8 cellular contexts compared by ENCODE assay signal in the genomic region with DNA sequence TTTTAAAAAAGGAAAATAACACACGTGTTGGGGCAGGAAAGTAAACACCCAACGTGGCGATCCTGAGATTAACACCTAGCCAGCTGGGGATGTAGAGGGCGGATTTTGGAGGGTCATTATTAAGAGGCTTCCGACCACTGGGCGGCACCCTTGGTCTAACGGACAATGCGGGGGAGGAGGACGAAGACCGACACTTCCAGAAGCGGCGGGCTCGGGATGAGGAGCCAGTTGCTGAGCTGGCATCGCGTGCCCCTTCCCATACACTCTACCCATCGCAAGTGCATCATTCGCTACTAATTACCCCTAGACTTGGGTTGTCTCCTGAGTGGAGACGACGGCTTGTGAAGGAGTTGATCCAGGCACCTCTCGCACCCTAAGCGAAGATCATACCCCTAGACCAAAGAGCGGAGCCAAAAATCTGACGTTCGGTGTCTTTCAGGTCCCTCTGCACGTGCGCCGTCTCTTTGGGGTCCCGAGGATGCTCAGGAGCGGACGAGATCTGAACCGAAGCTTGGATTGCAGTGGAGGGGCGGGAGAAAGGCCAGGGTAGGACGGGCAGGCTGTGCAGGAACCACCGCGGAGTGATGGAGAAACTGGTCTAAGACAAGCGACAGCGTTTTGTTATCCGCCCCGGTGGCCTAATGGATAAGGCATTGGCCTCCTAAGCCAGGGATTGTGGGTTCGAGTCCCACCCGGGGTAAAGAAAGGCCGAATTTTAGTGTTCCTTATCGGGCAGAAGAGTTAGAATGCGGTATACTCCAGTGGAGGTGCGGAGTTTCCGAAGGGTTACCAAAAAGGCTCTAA. TPM values are rescaled to one million over a fixed set of nuclear protein-coding genes. Genes with fewer than 3 reads are reported as not detected.
DNase-seq lines count a peak whose midpoint lies in the region; ATAC-seq and TF ChIP-seq lines count a peak whose summit lies in the region.

No MANE protein-coding gene starts in this region.

- H3K27ac ChIP-seq in thoracic aorta = peak overlapping the region; percentile 51 to 60

- TF ChIP-seq CTCF in glutamatergic neuron (IDR thresholded peaks at IDR 0.05; ENCODE audit: partially characterized antibody, unreplicated experiment) (no peak), osteocyte (IDR thresholded peaks at IDR 0.05) (peak; percentile 57), thoracic aorta (IDR thresholded peaks at IDR 0.05) (peak; percentile 19)

- H3K4me1 Mint-ChIP-seq in glutamatergic neuron (ENCODE audit: low read depth, unreplicated experiment) (peaks cover 5% of the 10 kb centered on the region), osteocyte (ENCODE audit: unreplicated experiment) (peaks cover 34% of the 10 kb centered on the region)

- H3K36me3 Mint-ChIP-seq in activated naive CD4-positive, alpha-beta T cell treated with anti-CD3 and anti-CD28 coated beads, Interleukin-2, amount 50 U/mL, for 72 hours = no peaks in the 10 kb centered on the region
- H3K36me3 Mint-ChIP-seq in glutamatergic neuron (ENCODE audit: unreplicated experiment) (no peaks in the 10 kb centered on the region), osteocyte (ENCODE audit: unreplicated experiment) (no peaks in the 10 kb centered on the region)

- peak overlapping the region; percentile 95 to 99 for H3K27ac Mint-ChIP-seq in activated naive CD4-positive, alpha-beta T cell treated with anti-CD3 and anti-CD28 coated beads, Interleukin-2, amount 50 U/mL, for 72 hours
- H3K27ac Mint-ChIP-seq in glutamatergic neuron (ENCODE audit: unreplicated experiment) (peak overlapping the region; percentile 90), osteocyte (ENCODE audit: unreplicated experiment) (peak overlapping the region; percentile 90)

- H3K4me1 ChIP-seq in thoracic aorta (ENCODE audit: control insufficient read depth in 1 of 2, low read depth in 2 of 2) = peaks cover 7 to 25% of the 10 kb centered on the region in 2 donors

- H3K27me3 ChIP-seq in thoracic aorta (replicated peaks; ENCODE audit: insufficient read depth) = no peaks in the 10 kb centered on the region

- H3K4me3 ChIP-seq in thoracic aorta = peak overlapping the region; percentile 94

- H3K9me3 ChIP-seq in thoracic aorta = no peaks in the 10 kb centered on the region

- H3K27me3 Mint-ChIP-seq in glutamatergic neuron (ENCODE audit: unreplicated experiment) = peaks cover 39% of the 10 kb centered on the region
- no peaks in the 10 kb centered on the region for H3K27me3 Mint-ChIP-seq in osteocyte (ENCODE audit: unreplicated experiment)

- no peaks in the 10 kb centered on the region for H3K36me3 ChIP-seq in thoracic aorta

- no peaks in the 10 kb centered on the region for H3K9me3 Mint-ChIP-seq in activated naive CD4-positive, alpha-beta T cell treated with anti-CD3 and anti-CD28 coated beads, Interleukin-2, amount 50 U/mL, for 72 hours
- H3K9me3 Mint-ChIP-seq in glutamatergic neuron (ENCODE audit: unreplicated experiment) (peaks cover 30% of the 10 kb centered on the region), osteocyte (ENCODE audit: unreplicated experiment) (no peaks in the 10 kb centered on the region)

- DNase-seq in GDM1 (lab: John Stamatoyannopoulos, UW) (peak; percentile 76), NAMALWA (ENCODE audit: low spot score) (peak; percentile 63), SK-N-DZ (ENCODE audit: low spot score) (peak; percentile 93), glutamatergic neuron (peak; percentile 93), osteocyte (ENCODE audit: extremely low spot score, unreplicated experiment) (peak; percentile 95), thoracic aorta (ENCODE audit: low spot score) (peak; percentile 77)
- peak; percentile 90 for DNase-seq in activated naive CD4-positive, alpha-beta T cell treated with anti-CD3 and anti-CD28 coated beads, Interleukin-2, amount 50 U/mL, for 72 hours (ENCODE audit: low spot score in 2 of 2)

- H3K4me3 Mint-ChIP-seq in glutamatergic neuron (ENCODE audit: unreplicated experiment) (peak overlapping the region; percentile 90), osteocyte (ENCODE audit: unreplicated experiment) (peak overlapping the region; percentile 80)

- ATAC-seq in activated naive CD4-positive, alpha-beta T cell treated with anti-CD3 and anti-CD28 coated beads, Interleukin-2, amount 50 U/mL, for 72 hours = peak; percentile 17 to 52
- peak; percentile 53 for ATAC-seq in thoracic aorta (ENCODE audit: insufficient number of reproducible peaks, low FRiP score, low read depth)
- no peak for ATAC-seq in HG02623 (IDR thresholded peaks at IDR 0.05; ENCODE audit: unreplicated experiment)

RNA-seq across cellular contexts. Expression of a gene that starts 17.6 kb away (rescaled TPM):
- 6.1 and 7.0 TPM in 2 replicates for polyA plus RNA-seq in SK-N-DZ (2014; cell fraction: cytosol; rRNA removed)
- polyA plus RNA-seq in SK-N-DZ (2014; cell fraction: nucleus; rRNA removed) = 7.0 and 9.3 TPM in 2 replicates
- 1 to 10 TPM; 6.1 to 8.2 TPM for total RNA-seq in activated naive CD4-positive, alpha-beta T cell treated with anti-CD3 and anti-CD28 coated beads, Interleukin-2, amount 50 U/mL, for 72 hours
- total RNA-seq in glutamatergic neuron (ENCODE audit: unreplicated experiment) = 18.7 TPM
- total RNA-seq in osteocyte = 13.4 and 14.3 TPM in 2 replicates
- 10 to 100 TPM in 1 of 2 donors, 1 to 10 TPM in 1; 5.9 to 16.2 TPM for total RNA-seq in thoracic aorta

RNA-seq across cellular contexts. Expression of a gene that starts 35.5 kb away (rescaled TPM):
- not detected in 2 replicates for polyA plus RNA-seq in SK-N-DZ (2014; cell fraction: cytosol; rRNA removed)
- polyA plus RNA-seq in SK-N-DZ (2014; cell fraction: nucleus; rRNA removed) = not detected in 2 replicates
- not detected for total RNA-seq in activated naive CD4-positive, alpha-beta T cell treated with anti-CD3 and anti-CD28 coated beads, Interleukin-2, amount 50 U/mL, for 72 hours
- total RNA-seq in glutamatergic neuron (ENCODE audit: unreplicated experiment) = not detected
- total RNA-seq in osteocyte = not detected in 2 replicates
- total RNA-seq in thoracic aorta = not detected

RNA-seq across cellular contexts. Expression of a gene that starts 40.1 kb away (rescaled TPM):
- 20.0 and 28.5 TPM in 2 replicates for polyA plus RNA-seq in SK-N-DZ (2014; cell fraction: cytosol; rRNA removed)
- 26.1 and 28.8 TPM in 2 replicates for polyA plus RNA-seq in SK-N-DZ (2014; cell fraction: nucleus; rRNA removed)
- under 1 TPM in 1 of 2 donors, not detected in 1; 0.18 TPM for total RNA-seq in activated naive CD4-positive, alpha-beta T cell treated with anti-CD3 and anti-CD28 coated beads, Interleukin-2, amount 50 U/mL, for 72 hours
- total RNA-seq in glutamatergic neuron (ENCODE audit: unreplicated experiment) (31.6 TPM), osteocyte (14.8 and 15.9 TPM in 2 replicates), thoracic aorta (10 to 100 TPM; 16.4 to 19.4 TPM)

RNA-seq across cellular contexts. Expression of a gene that starts 53.4 kb away (rescaled TPM):
- polyA plus RNA-seq in SK-N-DZ (2014; cell fraction: cytosol; rRNA removed) = not detected in 2 replicates
- polyA plus RNA-seq in SK-N-DZ (2014; cell fraction: nucleus; rRNA removed) = 0.69 TPM in 1 of 2 replicates, not detected in the other
- total RNA-seq in activated naive CD4-positive, alpha-beta T cell treated with anti-CD3 and anti-CD28 coated beads, Interleukin-2, amount 50 U/mL, for 72 hours = under 1 TPM; 0.14 to 0.68 TPM
- 0.74 TPM for total RNA-seq in glutamatergic neuron (ENCODE audit: unreplicated experiment)
- not detected in 2 replicates for total RNA-seq in osteocyte
- not detected for total RNA-seq in thoracic aorta

Comparison
In these comparisons a context has a peak if more than half of its experiments do, and no peak if none do; other contexts are left out.
1. RNA of a gene that starts 40.1 kb away (total RNA-seq): 31.6 TPM in glutamatergic neuron (single experiment), 16.4 to 19.4 TPM in thoracic aorta and 14.8 to 15.9 TPM in osteocyte; 0.18 TPM in activated naive CD4-positive, alpha-beta T cell treated with anti-CD3 and anti-CD28 coated beads, Interleukin-2, amount 50 U/mL, for 72 hours; every median in the first group is over 10 times any median in the second.
2. Peak in every context shown above with its lines, with median percentiles within 50 percentile points of each other: DNase-seq and H3K27ac Mint-ChIP-seq.